Comparison of ENCODE assay signal across 10 cellular contexts in genomic region chr3:50671331-50671730, GRCh38. TPM values are rescaled to one million over a fixed set of nuclear protein-coding genes. Genes with fewer than 3 reads are reported as not detected.
A peak's percentile ranks its signal among the peaks of the same experiment; 100 is the strongest.
DNase-seq lines count a peak whose midpoint lies in the region; ATAC-seq and TF ChIP-seq lines count a peak whose summit lies in the region.
"Had no signal": no experiment of that assay in that cellular context is flagged by ENCODE, and none has a peak within 500 bp of the region (broad histone marks: within the 10 kb centered on the region; RNA-seq: fewer than 3 reads in every experiment).

No MANE protein-coding gene starts in this region.

- peak; percentile 67 for ATAC-seq in left lung
- ATAC-seq in stimulated activated memory B cell treated with anti-CD40 and anti-IgM and Interleukin-4, amounts not matched to agents 10 μg/mL and 1 μg/mL and 100 μg/mL, for 72 hours: no peak

- intact Hi-C loops in left lung (cut with DNase I) (no loop called here), OCI-LY7 (cut with micrococcal nuclease; ENCODE audit: unreplicated experiment) (no loop called here)
- intact Hi-C loops in activated naive CD4-positive, alpha-beta T cell treated with anti-CD3 and anti-CD28 coated beads for 36 hours (cut with micrococcal nuclease): no loop called here

- H2AFZ ChIP-seq in OCI-LY7 (ENCODE audit: low read length): no peak overlapping the region

- no peak for TF ChIP-seq POLR2A in NB4 (IDR thresholded peaks at IDR 0.05; ENCODE audit: extremely low read depth, insufficient read length)

- H3K27ac Mint-ChIP-seq in activated naive CD4-positive, alpha-beta T cell treated with anti-CD3 and anti-CD28 coated beads for 36 hours: no peak overlapping the region
- H3K27ac Mint-ChIP-seq in stimulated activated memory B cell treated with anti-CD40 and anti-IgM and Interleukin-4, amounts not matched to agents 10 μg/mL and 1 μg/mL and 100 μg/mL, for 72 hours: no peak overlapping the region
- H3K27ac Mint-ChIP-seq: brain had no signal

- no TSS peak for BruUV-seq in OCI-LY7 (replicated peaks; lab: Mats Ljungman, UMichigan)

- H3K9me3 ChIP-seq in left lung (no peaks in the 10 kb centered on the region), OCI-LY7 (ENCODE audit: low read length) (no peaks in the 10 kb centered on the region)

- no peaks in the 10 kb centered on the region for H3K36me3 Mint-ChIP-seq in activated naive CD4-positive, alpha-beta T cell treated with anti-CD3 and anti-CD28 coated beads for 36 hours (ENCODE audit: low read depth)
- H3K36me3 Mint-ChIP-seq in stimulated activated memory B cell treated with anti-CD40 and anti-IgM and Interleukin-4, amounts not matched to agents 10 μg/mL and 1 μg/mL and 100 μg/mL, for 72 hours: no peaks in the 10 kb centered on the region
- H3K36me3 Mint-ChIP-seq: brain had no signal

- CTCF ChIA-PET in OCI-LY7 (lab: Charles Lee; ENCODE audit: unreplicated experiment): no interaction called here
- CTCF ChIA-PET in activated naive CD4-positive, alpha-beta T cell treated with anti-CD3 and anti-CD28 coated beads for 36 hours (lab: Charles Lee): interaction anchor here (1.0 to 1.8 kb wide), 4 partner anchors 15 to 99 kb away, joined by 3 to 6 read pairs (median 3); partner anchors contain the start of gene MAPKAPK3

- no peak overlapping the region for H3K4me3 ChIP-seq in NB4 (ENCODE audit: low read depth, low read length)
- no peak overlapping the region for H3K4me3 ChIP-seq in left lung
- no peak overlapping the region for H3K4me3 ChIP-seq in OCI-LY7 (ENCODE audit: low read depth, low read length, poor library complexity, severe bottlenecking)

- no peaks in the 10 kb centered on the region for H3K9me2 ChIP-seq in OCI-LY7 (ENCODE audit: insufficient read depth, low read length)

- H4K20me1 ChIP-seq in OCI-LY7 (ENCODE audit: insufficient read depth, low read length): no peaks in the 10 kb centered on the region

- no peak overlapping the region for H3K4me2 ChIP-seq in OCI-LY7 (ENCODE audit: low read length)

- no peaks in the 10 kb centered on the region for H3K79me2 ChIP-seq in OCI-LY7 (ENCODE audit: insufficient read depth, low read depth, low read length)

- peaks cover 30% of the 10 kb centered on the region for H3K27me3 Mint-ChIP-seq in activated naive CD4-positive, alpha-beta T cell treated with anti-CD3 and anti-CD28 coated beads for 36 hours (ENCODE audit: low read depth)
- peaks cover 20% of the 10 kb centered on the region for H3K27me3 Mint-ChIP-seq in stimulated activated memory B cell treated with anti-CD40 and anti-IgM and Interleukin-4, amounts not matched to agents 10 μg/mL and 1 μg/mL and 100 μg/mL, for 72 hours

- H3K4me1 ChIP-seq in left lung: peaks cover 0 to 11% of the 10 kb centered on the region in 2 donors
- no peaks in the 10 kb centered on the region for H3K4me1 ChIP-seq in OCI-LY7 (ENCODE audit: insufficient read depth, low read length, poor library complexity, severe bottlenecking)

- H3K27me3 ChIP-seq in left lung: peaks cover 33 to 47% of the 10 kb centered on the region in 2 donors

- no peak overlapping the region for H3K4me3 Mint-ChIP-seq in activated naive CD4-positive, alpha-beta T cell treated with anti-CD3 and anti-CD28 coated beads for 36 hours
- no peak overlapping the region for H3K4me3 Mint-ChIP-seq in stimulated activated memory B cell treated with anti-CD40 and anti-IgM and Interleukin-4, amounts not matched to agents 10 μg/mL and 1 μg/mL and 100 μg/mL, for 72 hours

- DNase-seq in DMS153 (lab: John Stamatoyannopoulos, UW) (peak; percentile 78), NB4 (ENCODE audit: low read depth) (peak; percentile 30), amniotic epithelial cell (ENCODE audit: low read depth) (peak; percentile 82), left lung (peak in 1 of 2 donors; percentile 52), OCI-LY7 (ENCODE audit: low spot score) (no peak)
- DNase-seq in activated naive CD4-positive, alpha-beta T cell treated with anti-CD3 and anti-CD28 coated beads for 36 hours: no peak
- DNase-seq in activated CD4-positive, alpha-beta T cell treated with anti-CD3 and anti-CD28 coated beads, Interleukin-2, amount 50 U/mL, for 48 hours: no peak
- DNase-seq: WERI-Rb-1 had no signal

- H3K27ac ChIP-seq in left lung (no peak overlapping the region), OCI-LY7 (ENCODE audit: low read depth, low read length, poor library complexity, severe bottlenecking) (no peak overlapping the region)
- H3K27ac ChIP-seq: WERI-Rb-1 had no signal

- no peaks in the 10 kb centered on the region for H3K36me3 ChIP-seq in left lung
- no peaks in the 10 kb centered on the region for H3K36me3 ChIP-seq in OCI-LY7 (ENCODE audit: insufficient read depth, low read length)
- H3K36me3 ChIP-seq: WERI-Rb-1 had no signal

- no peaks in the 10 kb centered on the region for H3K9me3 Mint-ChIP-seq in activated naive CD4-positive, alpha-beta T cell treated with anti-CD3 and anti-CD28 coated beads for 36 hours
- no peaks in the 10 kb centered on the region for H3K9me3 Mint-ChIP-seq in stimulated activated memory B cell treated with anti-CD40 and anti-IgM and Interleukin-4, amounts not matched to agents 10 μg/mL and 1 μg/mL and 100 μg/mL, for 72 hours

- TF ChIP-seq CTCF in NB4 (IDR thresholded peaks at IDR 0.05; ENCODE audit: low read depth, low read length) (no peak), left lung (IDR thresholded peaks at IDR 0.05) (no peak), OCI-LY7 (conservative IDR thresholded peaks at IDR 0.05; ENCODE audit: low read length) (no peak)

- H3K4me1 Mint-ChIP-seq in activated naive CD4-positive, alpha-beta T cell treated with anti-CD3 and anti-CD28 coated beads for 36 hours (ENCODE audit: low read depth): peaks cover 15% of the 10 kb centered on the region
- peaks cover 7% of the 10 kb centered on the region for H3K4me1 Mint-ChIP-seq in stimulated activated memory B cell treated with anti-CD40 and anti-IgM and Interleukin-4, amounts not matched to agents 10 μg/mL and 1 μg/mL and 100 μg/mL, for 72 hours

- POLR2A ChIA-PET in OCI-LY7 (lab: Charles Lee): no interaction called here

RNA-seq across cellular contexts. Expression of gene DOCK3, which starts 3.4 kb away (rescaled TPM):
- total RNA-seq in left lung: 1 to 10 TPM in 1 of 2 donors, under 1 TPM in 1; 0.34 to 1.4 TPM
- not detected in 2 replicates for total RNA-seq in OCI-LY7 (2014; rRNA removed; shearing (Covaris generic))
- not detected in 2 replicates for total RNA-seq in OCI-LY7 (2022)
- 1 to 10 TPM; 1.6 to 1.7 TPM for total RNA-seq in activated naive CD4-positive, alpha-beta T cell treated with anti-CD3 and anti-CD28 coated beads for 36 hours

RNA-seq across cellular contexts. Expression of gene MAPKAPK3, which starts 54.4 kb away (rescaled TPM):
- total RNA-seq in left lung (100 to 1,000 TPM in 1 of 2 donors, 10 to 100 TPM in 1; 98.6 to 118 TPM), OCI-LY7 (2022) (20.3 and 25.2 TPM in 2 replicates)
- total RNA-seq in OCI-LY7 (2014; rRNA removed; shearing (Covaris generic)): 17.5 and 24.1 TPM in 2 replicates
- 100 to 1,000 TPM; 105 to 106 TPM for total RNA-seq in activated naive CD4-positive, alpha-beta T cell treated with anti-CD3 and anti-CD28 coated beads for 36 hours

RNA-seq across cellular contexts. Expression of gene CISH, which starts 59.8 kb away (rescaled TPM):
- total RNA-seq in left lung (10 to 100 TPM; 42.5 to 55.2 TPM), OCI-LY7 (2022) (not detected in 2 replicates)
- 0.05 TPM in 1 of 2 replicates, not detected in the other for total RNA-seq in OCI-LY7 (2014; rRNA removed; shearing (Covaris generic))
- 100 to 1,000 TPM; 136 to 138 TPM for total RNA-seq in activated naive CD4-positive, alpha-beta T cell treated with anti-CD3 and anti-CD28 coated beads for 36 hours

Comparison
In these comparisons a context has a peak if more than half of its experiments do, and no peak if none do; other contexts are left out.
1. DNase-seq: peak in DMS153 (single experiment), NB4 (single experiment) and amniotic epithelial cell (single experiment); none in OCI-LY7 (single experiment), activated naive CD4-positive, alpha-beta T cell treated with anti-CD3 and anti-CD28 coated beads for 36 hours (single experiment) and activated CD4-positive, alpha-beta T cell treated with anti-CD3 and anti-CD28 coated beads, Interleukin-2, amount 50 U/mL, for 48 hours (0 of 2).
2. RNA of gene CISH, which starts 59.8 kb away (total RNA-seq): 136 to 138 TPM in activated naive CD4-positive, alpha-beta T cell treated with anti-CD3 and anti-CD28 coated beads for 36 hours and 42.5 to 55.2 TPM in left lung; 0.05 TPM in OCI-LY7; every median in the first group is over 10 times any median in the second.